21 cellular contexts compared by ENCODE assay signal in the genomic region with DNA sequence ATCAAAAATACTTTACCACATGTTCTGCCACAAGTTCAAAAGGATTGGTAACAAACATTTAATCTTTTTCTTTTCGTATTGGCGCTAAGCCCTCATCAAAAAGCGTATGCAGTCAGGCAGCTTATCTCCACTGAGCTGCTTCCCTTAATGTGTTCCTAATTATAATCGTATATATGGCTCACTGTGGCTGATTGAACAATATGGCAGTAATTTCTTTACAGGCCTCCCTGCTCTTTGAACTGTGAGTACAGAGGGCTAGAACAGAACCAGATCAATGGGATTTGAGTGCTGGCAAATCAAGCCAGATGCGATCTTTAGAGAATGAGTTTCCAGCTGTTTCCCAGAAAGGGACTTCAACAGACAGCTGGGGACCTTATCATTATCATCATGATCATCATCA.
"Had no signal": no experiment of that assay in that cellular context is flagged by ENCODE, and none has a peak within 500 bp of the region (broad histone marks: within the 10 kb centered on the region; RNA-seq: fewer than 3 reads in every experiment).

No MANE protein-coding gene starts in this region.

- H3K4me1 Mint-ChIP-seq: activated naive CD4-positive, alpha-beta T cell treated with anti-CD3 and anti-CD28 coated beads, Interleukin-2, amount 50 U/mL, for 24 hours; naive B cell had no signal

- H3K36me3 ChIP-seq: adrenal gland, gastroesophageal sphincter, heart left ventricle, left ventricle myocardium inferior, neutrophil, upper lobe of right lung had no signal

- H3K27me3 ChIP-seq: adrenal gland, gastroesophageal sphincter, heart left ventricle, neutrophil, upper lobe of right lung had no signal

- H3K27me3 Mint-ChIP-seq: activated naive CD4-positive, alpha-beta T cell treated with anti-CD3 and anti-CD28 coated beads, Interleukin-2, amount 50 U/mL, for 24 hours; naive B cell had no signal

- H3K9me3 Mint-ChIP-seq: activated naive CD4-positive, alpha-beta T cell treated with anti-CD3 and anti-CD28 coated beads, Interleukin-2, amount 50 U/mL, for 24 hours had no signal

- ATAC-seq: gastroesophageal sphincter, heart left ventricle, upper lobe of right lung had no signal

- H3K79me2 ChIP-seq: parathyroid adenoma had no signal

- H3K4me3 ChIP-seq: adrenal gland, gastroesophageal sphincter, heart left ventricle, left ventricle myocardium inferior, upper lobe of right lung had no signal

- H2AFZ ChIP-seq: parathyroid adenoma had no signal

- H3K27ac Mint-ChIP-seq: activated naive CD4-positive, alpha-beta T cell treated with anti-CD3 and anti-CD28 coated beads, Interleukin-2, amount 50 U/mL, for 24 hours; naive B cell had no signal

- H3K9me3 ChIP-seq: adrenal gland, gastroesophageal sphincter, neutrophil, upper lobe of right lung had no signal

- H3K36me3 Mint-ChIP-seq: activated naive CD4-positive, alpha-beta T cell treated with anti-CD3 and anti-CD28 coated beads, Interleukin-2, amount 50 U/mL, for 24 hours; naive B cell had no signal

- H3K4me3 Mint-ChIP-seq: activated naive CD4-positive, alpha-beta T cell treated with anti-CD3 and anti-CD28 coated beads, Interleukin-2, amount 50 U/mL, for 24 hours; naive B cell had no signal

- DNase-seq: activated CD4-positive, alpha-beta T cell treated with anti-CD3 and anti-CD28 coated beads for 1 hour; activated CD4-positive, alpha-beta T cell treated with anti-CD3 and anti-CD28 coated beads, Interleukin-2, amount 50 U/mL, for 4 hours; activated gamma-delta T cell; adrenal gland; cerebellar nuclear complex; cortex of kidney; erythroblast; heart left ventricle; left ventricle myocardium inferior; naive B cell; stimulated activated CD4-positive, alpha-beta T cell treated with anti-CD3 and anti-CD28 coated beads, Interleukin-12 subunit alpha, Interleukin-12 subunit beta, amount 100 ng/mL, for 4 hours; stimulated activated CD4-positive, alpha-beta T cell treated with anti-CD3 and anti-CD28 coated beads, Interleukin-1b, Interleukin-23, amount 100 ng/mL, for 48 hours; stimulated activated CD8-positive, alpha-beta memory T cell treated with anti-CD3 and anti-CD28 coated beads, Interleukin-4, amount 100 ng/mL, for 48 hours; stimulated activated naive CD4-positive, alpha-beta T cell; T-helper 2 cell; upper lobe of right lung had no signal

- H3K27ac ChIP-seq: adrenal gland, gastroesophageal sphincter, heart left ventricle, left ventricle myocardium inferior, neutrophil, parathyroid adenoma, upper lobe of right lung, VCaP had no signal

- H3K4me1 ChIP-seq: adrenal gland, gastroesophageal sphincter, parathyroid adenoma, upper lobe of right lung had no signal

- H3K9ac ChIP-seq: parathyroid adenoma had no signal
